Comparison of ENCODE assay signal across 8 cellular contexts in genomic region chr6:166488081-166488685, GRCh38.
DNase-seq lines count a peak whose midpoint lies in the region; ATAC-seq, FAIRE-seq and TF ChIP-seq lines count a peak whose summit lies in the region.

No MANE protein-coding gene starts in this region.

- intact Hi-C loops in colonic mucosa (cut with DNase I), result no loop called here
- intact Hi-C loops in natural killer cell (cut with micrococcal nuclease), result loop anchor here (10.0 kb wide), 1 partner anchor 213 kb away; no protein-coding TSS in a partner anchor
- intact Hi-C loops in stomach (cut with DNase I; ENCODE audit: low total_unique reads), result no loop called here
- intact Hi-C loops in OCI-LY7 (cut with micrococcal nuclease; ENCODE audit: unreplicated experiment), result no loop called here

- H3K36me3 ChIP-seq in colonic mucosa, result no peaks in the 10 kb centered on the region
- H3K36me3 ChIP-seq in stomach, result peaks cover 9 to 81% (median 70%) of the 10 kb centered on the region in 4 donors
- H3K36me3 ChIP-seq in smooth muscle cell (ENCODE audit: low read depth), result no peaks in the 10 kb centered on the region
- H3K36me3 ChIP-seq in OCI-LY7 (ENCODE audit: insufficient read depth, low read length), result no peaks in the 10 kb centered on the region

- H3K27ac ChIP-seq in colonic mucosa, result peak overlapping the region; percentile 10
- H3K27ac ChIP-seq in stomach, result peak overlapping the region in 4 of 5 donors; percentile 19 to 63 (median 56)
- no peak overlapping the region for H3K27ac ChIP-seq in smooth muscle cell (ENCODE audit: low read depth)
- no peak overlapping the region for H3K27ac ChIP-seq in OCI-LY7 (ENCODE audit: low read depth, low read length, poor library complexity, severe bottlenecking)

- peak overlapping the region; percentile 84 for H3K4me3 Mint-ChIP-seq in natural killer cell

- H3K79me2 ChIP-seq in smooth muscle cell (ENCODE audit: low read depth), result no peaks in the 10 kb centered on the region
- no peaks in the 10 kb centered on the region for H3K79me2 ChIP-seq in OCI-LY7 (ENCODE audit: insufficient read depth, low read depth, low read length)

- no peaks in the 10 kb centered on the region for H3K9me3 Mint-ChIP-seq in natural killer cell

- H2AFZ ChIP-seq in smooth muscle cell (ENCODE audit: low read depth) (no peak overlapping the region), OCI-LY7 (ENCODE audit: low read length) (no peak overlapping the region)

- H3K9ac ChIP-seq in colonic mucosa (ENCODE audit: low read depth in 2 of 2, low read length in 2 of 2), result no peak overlapping the region
- no peak overlapping the region for H3K9ac ChIP-seq in smooth muscle cell (ENCODE audit: low read depth)

- DNase-seq in GM19239 (ENCODE audit: insufficient read length, low spot score) (peak; percentile 80), colonic mucosa (peak; percentile 46), natural killer cell (peak; percentile 61), stomach (peak; percentile 46), smooth muscle cell (lab: John Stamatoyannopoulos, UW; ENCODE audit: unreplicated experiment) (no peak), OCI-LY7 (ENCODE audit: low spot score) (no peak)

- peak overlapping the region; percentile 92 to 93 for H3K27ac Mint-ChIP-seq in natural killer cell

- no peak for TF ChIP-seq POLR2A in stomach (IDR thresholded peaks at IDR 0.05)

- H4K20me1 ChIP-seq in smooth muscle cell (ENCODE audit: low read depth) (no peaks in the 10 kb centered on the region), OCI-LY7 (ENCODE audit: insufficient read depth, low read length) (no peaks in the 10 kb centered on the region)

- H3K4me2 ChIP-seq in smooth muscle cell, result no peak overlapping the region
- no peak overlapping the region for H3K4me2 ChIP-seq in OCI-LY7 (ENCODE audit: low read length)

- CTCF ChIA-PET in OCI-LY7 (lab: Charles Lee; ENCODE audit: unreplicated experiment), result no interaction called here

- H3K4me1 Mint-ChIP-seq in natural killer cell, result peaks cover 23 to 28% of the 10 kb centered on the region in 2 donors

- POLR2A ChIA-PET in OCI-LY7 (lab: Charles Lee), result interaction anchor here (0.6 to 1.1 kb wide), 2 partner anchors 11 to 87 kb away, joined by 3 read pairs; no protein-coding TSS in a partner anchor

- peak; percentile 94 for FAIRE-seq in GM19239 (lab: Jason Lieb, UNC)

- H3K27me3 ChIP-seq in colonic mucosa (no peaks in the 10 kb centered on the region), stomach (no peaks in the 10 kb centered on the region), smooth muscle cell (ENCODE audit: low read depth) (no peaks in the 10 kb centered on the region)

- no peaks in the 10 kb centered on the region for H3K36me3 Mint-ChIP-seq in natural killer cell

- TF ChIP-seq CTCF in colonic mucosa (IDR thresholded peaks at IDR 0.05), result no peak
- no peak for TF ChIP-seq CTCF in natural killer cell (IDR thresholded peaks at IDR 0.05)
- no peak for TF ChIP-seq CTCF in stomach (IDR thresholded peaks at IDR 0.05)
- no peak for TF ChIP-seq CTCF in smooth muscle cell (IDR thresholded peaks at IDR 0.05; ENCODE audit: borderline replicate concordance, insufficient read depth, poor library complexity, severe bottlenecking)
- no peak for TF ChIP-seq CTCF in OCI-LY7 (conservative IDR thresholded peaks at IDR 0.05; ENCODE audit: low read length)

- peak; percentile 94 for ATAC-seq in HG03175 (IDR thresholded peaks at IDR 0.05; ENCODE audit: unreplicated experiment)
- ATAC-seq in activated CD4-positive, CD25-positive, alpha-beta regulatory T cell treated with anti-CD3 and anti-CD28 coated beads, Interleukin-2, amount 50 U/mL, for 24 hours, result peak; percentile 95 to 96
- ATAC-seq in natural killer cell, result peak; percentile 91 to 94 (median 94)

- no peaks in the 10 kb centered on the region for H3K9me3 ChIP-seq in colonic mucosa
- no peaks in the 10 kb centered on the region for H3K9me3 ChIP-seq in stomach
- no peaks in the 10 kb centered on the region for H3K9me3 ChIP-seq in smooth muscle cell (replicated peaks; ENCODE audit: low read depth)
- H3K9me3 ChIP-seq in OCI-LY7 (ENCODE audit: low read length), result no peaks in the 10 kb centered on the region

- H3K4me1 ChIP-seq in colonic mucosa (no peaks in the 10 kb centered on the region), stomach (peaks cover 0 to 14% (median 6%) of the 10 kb centered on the region in 4 donors), smooth muscle cell (ENCODE audit: low read depth) (no peaks in the 10 kb centered on the region), OCI-LY7 (ENCODE audit: insufficient read depth, low read length, poor library complexity, severe bottlenecking) (no peaks in the 10 kb centered on the region)

- H3K4me3 ChIP-seq in colonic mucosa, result no peak overlapping the region
- no peak overlapping the region for H3K4me3 ChIP-seq in stomach
- H3K4me3 ChIP-seq in smooth muscle cell, result no peak overlapping the region
- no peak overlapping the region for H3K4me3 ChIP-seq in OCI-LY7 (ENCODE audit: low read depth, low read length, poor library complexity, severe bottlenecking)

- no peaks in the 10 kb centered on the region for H3K9me2 ChIP-seq in OCI-LY7 (ENCODE audit: insufficient read depth, low read length)

- H3K27me3 Mint-ChIP-seq in natural killer cell (ENCODE audit: low read depth in 2 of 2), result no peaks in the 10 kb centered on the region

- H3F3A ChIP-seq in smooth muscle cell (ENCODE audit: low read depth), result no peaks in the 10 kb centered on the region

- TF ChIP-seq EP300 in stomach (IDR thresholded peaks at IDR 0.05), result no peak

- WGBS in stomach, 5 donors, result 56 to 70% (median 60%) methylated on average over 15 of the region's 15 CpGs
- 77% methylated on average over 15 of the region's 15 CpGs for WGBS in smooth muscle cell (ENCODE audit: low lambda C conversion rate)

- no TSS peak for BruUV-seq in OCI-LY7 (replicated peaks; lab: Mats Ljungman, UMichigan)

Comparison
In these comparisons a context has a peak if more than half of its experiments do, and no peak if none do; other contexts are left out.
1. DNase-seq: peak in GM19239 (single experiment), colonic mucosa (single experiment), natural killer cell (single experiment) and stomach (single experiment); none in smooth muscle cell (single experiment) and OCI-LY7 (single experiment).
2. H3K27ac ChIP-seq: peak in colonic mucosa (single experiment) and stomach (4 of 5); none in smooth muscle cell (single experiment) and OCI-LY7 (single experiment).
3. Peak in every context shown above with its lines, with median percentiles within 50 percentile points of each other: ATAC-seq.